ENCODE assay signal across 23 cellular contexts in genomic region chr14:52332269-52332668, GRCh38.
"Had no signal": no experiment of that assay in that cellular context is flagged by ENCODE, and none has a peak within 500 bp of the region (broad histone marks: within the 10 kb centered on the region; RNA-seq: fewer than 3 reads in every experiment).

No MANE protein-coding gene starts in this region.

- H3K9me3 Mint-ChIP-seq: activated naive CD4-positive, alpha-beta T cell treated with anti-CD3 and anti-CD28 coated beads, Interleukin-2, amount 50 U/mL, for 24 hours; nephron; stimulated activated effector memory CD8-positive, alpha-beta T cell treated with anti-CD3 and anti-CD28 coated beads, Interleukin-12 subunit alpha, Interleukin-12 subunit beta, amount 100 ng/mL, for 72 hours had no signal

- DNase-seq: activated CD4-positive, CD25-positive, alpha-beta regulatory T cell treated with anti-CD3 and anti-CD28 coated beads, Interleukin-2, amount 50 U/mL, for 72 hours; activated gamma-delta T cell treated with Interleukin-2 at 50 U/mL for 16 hours; activated T-cell treated with anti-CD3 and anti-CD28 coated beads, Interleukin-2, amount 50 U/mL, for 1 hour; aorta; cerebellar nuclear complex; erythroblast; foreskin melanocyte; glutamatergic neuron; left ventricle myocardium superior; mammary epithelial cell; midbrain; pancreas; psoas muscle; stimulated activated CD4-positive, alpha-beta T cell treated with anti-CD3 and anti-CD28 coated beads, Interleukin-1b, Interleukin-23, amount 100 ng/mL, for 48 hours; stimulated activated naive CD8-positive, alpha-beta T cell treated with anti-CD3 and anti-CD28 coated beads, Interleukin-15, amount 100 ng/mL, for 72 hours; WERI-Rb-1 had no signal

- H3K27ac Mint-ChIP-seq: activated naive CD4-positive, alpha-beta T cell treated with anti-CD3 and anti-CD28 coated beads, Interleukin-2, amount 50 U/mL, for 24 hours; stimulated activated effector memory CD8-positive, alpha-beta T cell treated with anti-CD3 and anti-CD28 coated beads, Interleukin-12 subunit alpha, Interleukin-12 subunit beta, amount 100 ng/mL, for 72 hours had no signal

- H3K4me3 ChIP-seq: hepatocyte, pancreas, psoas muscle, right atrium auricular region, suprapubic skin, tibial nerve had no signal

- H3K27me3 Mint-ChIP-seq: activated naive CD4-positive, alpha-beta T cell treated with anti-CD3 and anti-CD28 coated beads, Interleukin-2, amount 50 U/mL, for 24 hours had no signal

- H3K4me3 Mint-ChIP-seq: activated naive CD4-positive, alpha-beta T cell treated with anti-CD3 and anti-CD28 coated beads, Interleukin-2, amount 50 U/mL, for 24 hours; nephron; stimulated activated effector memory CD8-positive, alpha-beta T cell treated with anti-CD3 and anti-CD28 coated beads, Interleukin-12 subunit alpha, Interleukin-12 subunit beta, amount 100 ng/mL, for 72 hours; stimulated activated naive CD8-positive, alpha-beta T cell treated with anti-CD3 and anti-CD28 coated beads, Interleukin-15, amount 100 ng/mL, for 72 hours had no signal

- ATAC-seq: left ventricle myocardium superior; pancreas; psoas muscle; stimulated activated effector memory CD8-positive, alpha-beta T cell treated with anti-CD3 and anti-CD28 coated beads, Interleukin-12 subunit alpha, Interleukin-12 subunit beta, amount 100 ng/mL, for 72 hours; stimulated activated naive CD8-positive, alpha-beta T cell treated with anti-CD3 and anti-CD28 coated beads, Interleukin-15, amount 100 ng/mL, for 72 hours had no signal
